Comparison of ENCODE assay signal across 31 cellular contexts in the genomic region with DNA sequence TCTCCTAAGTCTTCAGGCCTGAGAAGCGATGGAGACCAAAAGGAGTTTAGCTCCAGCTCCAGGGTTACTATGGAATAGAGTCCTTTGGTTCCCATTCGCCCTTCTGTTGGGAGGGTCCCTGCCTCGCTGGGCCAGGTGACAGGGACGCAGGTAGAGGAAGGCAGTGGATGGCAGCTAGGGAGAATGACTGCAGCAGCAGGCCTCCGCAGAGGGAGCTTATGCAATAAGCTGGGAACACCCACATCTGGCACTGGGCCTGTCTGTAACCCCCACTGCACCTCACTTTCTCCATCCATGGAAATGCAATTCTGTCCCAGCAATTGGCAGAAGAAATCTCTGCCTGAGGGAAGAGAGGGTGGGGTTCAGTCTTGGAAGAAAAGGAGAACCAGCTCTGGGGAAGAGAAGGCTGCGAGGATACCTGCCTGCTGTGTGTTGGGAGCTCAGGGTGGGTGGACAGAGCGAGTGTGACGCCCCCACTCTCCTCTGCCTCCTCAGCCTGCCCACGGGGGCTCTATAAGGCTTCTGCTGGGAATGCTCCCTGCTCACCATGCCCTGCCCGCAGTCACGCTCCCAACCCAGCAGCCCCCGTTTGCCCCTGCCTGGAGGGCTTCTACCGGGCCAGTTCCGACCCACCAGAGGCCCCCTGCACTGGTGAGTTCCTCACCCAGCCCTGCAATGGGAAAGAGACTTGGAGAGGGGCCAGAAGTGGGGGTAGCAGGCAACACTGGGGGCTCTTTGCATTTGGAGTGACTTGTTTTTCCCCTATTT. TPM values are rescaled to one million over a fixed set of nuclear protein-coding genes. Genes with fewer than 3 reads are reported as not detected.
DNase-seq lines count a peak whose midpoint lies in the region; ATAC-seq and TF ChIP-seq lines count a peak whose summit lies in the region.
"Had no signal": no experiment of that assay in that cellular context is flagged by ENCODE, and none has a peak within 500 bp of the region (broad histone marks: within the 10 kb centered on the region; RNA-seq: fewer than 3 reads in every experiment).

No MANE protein-coding gene starts in this region.

- TF ChIP-seq CTCF in Loucy (conservative IDR thresholded peaks at IDR 0.05; ENCODE audit: low read length) (no peak), endodermal cell (conservative IDR thresholded peaks at IDR 0.05) (no peak), osteocyte (IDR thresholded peaks at IDR 0.05) (no peak)

- H3K4me3 Mint-ChIP-seq in endodermal cell (no peak overlapping the region), osteocyte (ENCODE audit: unreplicated experiment) (no peak overlapping the region)
- no peak overlapping the region for H3K4me3 Mint-ChIP-seq in effector memory CD8-positive, alpha-beta T cell
- H3K4me3 Mint-ChIP-seq: activated naive CD4-positive, alpha-beta T cell treated with anti-CD3 and anti-CD28 coated beads, Interleukin-2, amount 50 U/mL, for 24 hours; activated T-helper 17 cell treated with anti-CD3 and anti-CD28 coated beads, Interleukin-2, amount 50 U/mL, for 72 hours; CD4-positive, alpha-beta memory T cell; naive thymus-derived CD8-positive, alpha-beta T cell; T-helper 1 cell treated with Interleukin-12 subunit alpha and Interleukin-12 subunit beta and Interleukin-4 antibody, amounts not matched to agents 30 μg/mL and 1 μg/mL, for 36 hours had no signal

- intact Hi-C loops in posterior vena cava (cut with DNase I): loop anchor here in 1 of 2 donors (5.0 to 10.0 kb wide), 2 partner anchors 130 to 983 kb away; no protein-coding TSS in a partner anchor

- no peaks in the 10 kb centered on the region for H3K27me3 Mint-ChIP-seq in endodermal cell (ENCODE audit: insufficient read depth)
- peaks cover 11% of the 10 kb centered on the region for H3K27me3 Mint-ChIP-seq in osteocyte (ENCODE audit: unreplicated experiment)
- H3K27me3 Mint-ChIP-seq in effector memory CD8-positive, alpha-beta T cell: no peaks in the 10 kb centered on the region
- H3K27me3 Mint-ChIP-seq: activated naive CD4-positive, alpha-beta T cell treated with anti-CD3 and anti-CD28 coated beads, Interleukin-2, amount 50 U/mL, for 24 hours; activated T-helper 17 cell treated with anti-CD3 and anti-CD28 coated beads, Interleukin-2, amount 50 U/mL, for 72 hours; CD4-positive, alpha-beta memory T cell; naive thymus-derived CD8-positive, alpha-beta T cell had no signal

- H3K36me3 ChIP-seq in BLaER1 treated with 17β-estradiol and CSF1 and Interleukin-3, amounts not matched to agents 10 nM and 100 nM: peaks cover 0 to 22% (median 0%) of the 10 kb centered on the region in 11 experiments; a peak in 4 of 22 replicates
- peaks cover 54% of the 10 kb centered on the region; the same call in 1 of the 2 replicates for H3K36me3 ChIP-seq in Loucy (ENCODE audit: insufficient read depth, low read length)
- peaks cover 33% of the 10 kb centered on the region for H3K36me3 ChIP-seq in endodermal cell (ENCODE audit: control insufficient read depth, insufficient read depth, low read length)
- H3K36me3 ChIP-seq: cardiac muscle cell, HAP-1, heart right ventricle, upper lobe of right lung had no signal

- H3K4me2 ChIP-seq in BLaER1 treated with 17β-estradiol and CSF1 and Interleukin-3, amounts not matched to agents 10 nM and 100 nM: peak overlapping the region in 8 of 11 experiments; percentile 33 to 87 (median 78); a peak in 15 of 22 replicates
- H3K4me2 ChIP-seq in Loucy (ENCODE audit: low read depth, low read length, poor library complexity, severe bottlenecking): no peak overlapping the region
- H3K4me2 ChIP-seq: SK-N-SH had no signal

- 0 out of 22 replicates have a peak overlapping the region, but pooled peaks of 1 of the 11 experiments have one; percentile 15 for H3K9ac ChIP-seq in BLaER1 treated with 17β-estradiol and CSF1 and Interleukin-3, amounts not matched to agents 10 nM and 100 nM
- H3K9ac ChIP-seq in Loucy (ENCODE audit: low read depth, low read length, poor library complexity, severe bottlenecking) (peak overlapping the region; percentile 37), endodermal cell (ENCODE audit: extremely low read depth, low read length, poor library complexity, severe bottlenecking) (no peak overlapping the region)
- H3K9ac ChIP-seq: SK-N-SH had no signal

- H4K20me1 ChIP-seq in BLaER1 treated with 17β-estradiol and CSF1 and Interleukin-3, amounts not matched to agents 10 nM and 100 nM: no peaks in the 10 kb centered on the region
- no peaks in the 10 kb centered on the region for H4K20me1 ChIP-seq in Loucy (ENCODE audit: insufficient read depth, low read length, poor library complexity, severe bottlenecking)

- H3K4me1 Mint-ChIP-seq in endodermal cell: peaks cover 22% of the 10 kb centered on the region
- no peaks in the 10 kb centered on the region for H3K4me1 Mint-ChIP-seq in osteocyte (ENCODE audit: unreplicated experiment)
- H3K4me1 Mint-ChIP-seq in effector memory CD8-positive, alpha-beta T cell (ENCODE audit: low read depth in 2 of 2): peaks cover 0 to 2% of the 10 kb centered on the region in 2 donors
- H3K4me1 Mint-ChIP-seq: activated T-helper 17 cell treated with anti-CD3 and anti-CD28 coated beads, Interleukin-2, amount 50 U/mL, for 72 hours had no signal

- H3K27ac Mint-ChIP-seq in endodermal cell: no peak overlapping the region
- no peak overlapping the region for H3K27ac Mint-ChIP-seq in osteocyte (ENCODE audit: unreplicated experiment)
- no peak overlapping the region for H3K27ac Mint-ChIP-seq in effector memory CD8-positive, alpha-beta T cell
- H3K27ac Mint-ChIP-seq: activated naive CD4-positive, alpha-beta T cell treated with anti-CD3 and anti-CD28 coated beads, Interleukin-2, amount 50 U/mL, for 24 hours; activated T-helper 17 cell treated with anti-CD3 and anti-CD28 coated beads, Interleukin-2, amount 50 U/mL, for 72 hours; T-helper 1 cell treated with Interleukin-12 subunit alpha and Interleukin-12 subunit beta and Interleukin-4 antibody, amounts not matched to agents 30 μg/mL and 1 μg/mL, for 36 hours had no signal

- H3K9me3 Mint-ChIP-seq in endodermal cell (no peaks in the 10 kb centered on the region), osteocyte (ENCODE audit: unreplicated experiment) (no peaks in the 10 kb centered on the region)
- no peaks in the 10 kb centered on the region for H3K9me3 Mint-ChIP-seq in effector memory CD8-positive, alpha-beta T cell
- H3K9me3 Mint-ChIP-seq: activated naive CD4-positive, alpha-beta T cell treated with anti-CD3 and anti-CD28 coated beads, Interleukin-2, amount 50 U/mL, for 24 hours; activated T-helper 17 cell treated with anti-CD3 and anti-CD28 coated beads, Interleukin-2, amount 50 U/mL, for 72 hours; CD4-positive, alpha-beta memory T cell; naive thymus-derived CD8-positive, alpha-beta T cell; T-helper 1 cell treated with Interleukin-12 subunit alpha and Interleukin-12 subunit beta and Interleukin-4 antibody, amounts not matched to agents 30 μg/mL and 1 μg/mL, for 36 hours had no signal

- no peaks in the 10 kb centered on the region for H3K9me2 ChIP-seq in Loucy (replicated peaks; ENCODE audit: low read depth, low read length)
- H3K9me2 ChIP-seq: SK-N-SH had no signal

- H3F3A ChIP-seq in Loucy (ENCODE audit: low read depth): no peaks in the 10 kb centered on the region

- WGBS in endodermal cell (ENCODE audit: insufficient coverage in 1 of 2, insufficient read length in 1 of 2), 2 experiments: 89 to 90% methylated on average over 10 to 14 of the region's 14 CpGs

- H3K4me1 ChIP-seq in BLaER1 treated with 17β-estradiol and CSF1 and Interleukin-3, amounts not matched to agents 10 nM and 100 nM: peaks cover 14 to 51% (median 42%) of the 10 kb centered on the region in 10 experiments
- H3K4me1 ChIP-seq in Loucy (ENCODE audit: insufficient read depth, low read length, poor library complexity, severe bottlenecking) (peaks cover 13% of the 10 kb centered on the region), endodermal cell (ENCODE audit: control insufficient read depth, insufficient read depth, low read length) (no peaks in the 10 kb centered on the region)
- H3K4me1 ChIP-seq: heart right ventricle, upper lobe of right lung had no signal

- H3K9me3 ChIP-seq in BLaER1 treated with 17β-estradiol and CSF1 and Interleukin-3, amounts not matched to agents 10 nM and 100 nM (replicated peaks in 1 of 11): no peaks in the 10 kb centered on the region
- H3K9me3 ChIP-seq in Loucy (ENCODE audit: insufficient read depth, low read depth, low read length) (no peaks in the 10 kb centered on the region), endodermal cell (ENCODE audit: control insufficient read depth, low read length) (no peaks in the 10 kb centered on the region)
- H3K9me3 ChIP-seq: HAP-1, heart right ventricle, SK-N-SH, suprapubic skin, upper lobe of right lung had no signal

- H3K27me3 ChIP-seq in BLaER1 treated with 17β-estradiol and CSF1 and Interleukin-3, amounts not matched to agents 10 nM and 100 nM: no peaks in the 10 kb centered on the region
- H3K27me3 ChIP-seq in Loucy (ENCODE audit: insufficient read depth, low read length, poor library complexity, severe bottlenecking): no peaks in the 10 kb centered on the region
- no peaks in the 10 kb centered on the region for H3K27me3 ChIP-seq in endodermal cell (ENCODE audit: control insufficient read depth, insufficient read depth, low read length, poor library complexity, severe bottlenecking)
- H3K27me3 ChIP-seq: cardiac muscle cell, suprapubic skin, upper lobe of right lung had no signal

- H2AFZ ChIP-seq in Loucy (ENCODE audit: low read length): no peak overlapping the region

- H3K4me3 ChIP-seq in BLaER1 treated with 17β-estradiol and CSF1 and Interleukin-3, amounts not matched to agents 10 nM and 100 nM: no peak overlapping the region
- H3K4me3 ChIP-seq in Loucy (ENCODE audit: low read length, poor library complexity, severe bottlenecking) (no peak overlapping the region), endodermal cell (ENCODE audit: low read length) (no peak overlapping the region)
- H3K4me3 ChIP-seq: cardiac muscle cell, coronary artery, HAP-1, heart right ventricle, skin epidermis, suprapubic skin, upper lobe of right lung had no signal

- H3K27ac ChIP-seq in BLaER1 treated with 17β-estradiol and CSF1 and Interleukin-3, amounts not matched to agents 10 nM and 100 nM: peak overlapping the region in 3 of 11 experiments; percentile 45 to 53 (median 49); a peak in 5 of 22 replicates
- H3K27ac ChIP-seq in endodermal cell (ENCODE audit: low read depth, low read length): no peak overlapping the region
- H3K27ac ChIP-seq: cardiac muscle cell, coronary artery, heart right ventricle, HL-60, suprapubic skin, upper lobe of right lung had no signal

- H3K79me2 ChIP-seq in Loucy (ENCODE audit: insufficient read depth, low read length): peaks cover 14% of the 10 kb centered on the region; the same call in 1 of the 2 replicates

- DNase-seq in endodermal cell: peak; percentile 42
- DNase-seq in occipital lobe (lab: John Stamatoyannopoulos, UW): peak; percentile 37
- DNase-seq in osteocyte (ENCODE audit: extremely low spot score, unreplicated experiment): no peak
- no peak for DNase-seq in posterior vena cava (ENCODE audit: low spot score)
- DNase-seq in effector memory CD8-positive, alpha-beta T cell: no peak
- DNase-seq: activated CD4-positive, alpha-beta T cell treated with anti-CD3 and anti-CD28 coated beads, Interleukin-2, amount 50 U/mL, for 4 hours; activated CD4-positive, CD25-positive, alpha-beta regulatory T cell; AML-193; CD4-positive, alpha-beta memory T cell; effector memory CD4-positive, alpha-beta T cell; heart right ventricle; KG1; naive thymus-derived CD8-positive, alpha-beta T cell; NCI-H1930; NCI-H524 treated with DMSO at 0.1 percent for 48 hours; stimulated activated naive CD4-positive, alpha-beta T cell had no signal

- H3K36me3 Mint-ChIP-seq in endodermal cell (ENCODE audit: low read depth): peaks cover 39% of the 10 kb centered on the region
- H3K36me3 Mint-ChIP-seq in osteocyte (ENCODE audit: unreplicated experiment): no peaks in the 10 kb centered on the region
- H3K36me3 Mint-ChIP-seq in effector memory CD8-positive, alpha-beta T cell (ENCODE audit: insufficient read depth): no peaks in the 10 kb centered on the region

- no peak for ATAC-seq in effector memory CD8-positive, alpha-beta T cell (replicated peaks)
- ATAC-seq: activated T-helper 17 cell treated with anti-CD3 and anti-CD28 coated beads, Interleukin-2, amount 50 U/mL, for 72 hours; naive thymus-derived CD8-positive, alpha-beta T cell; Right ventricle myocardium inferior had no signal

RNA-seq across cellular contexts. Expression of gene EPHB6, which starts 10.3 kb away (rescaled TPM):
- total RNA-seq in endodermal cell (10 to 100 TPM; 33.2 to 36.9 TPM), occipital lobe (55.8 TPM), osteocyte (13.7 and 14.7 TPM in 2 replicates), posterior vena cava (10 to 100 TPM; 11.9 to 33.5 TPM)
- polyA plus RNA-seq in endodermal cell (2013, experiment 1 of 2): 16.0 TPM
- 14.1 TPM for polyA plus RNA-seq in endodermal cell (2013, experiment 2 of 2)

RNA-seq across cellular contexts. Expression of gene TRPV6, which starts 20.4 kb away (rescaled TPM):
- total RNA-seq in endodermal cell (1 to 10 TPM; 2.7 to 4.1 TPM), occipital lobe (under 0.01 TPM), osteocyte (not detected in 2 replicates), posterior vena cava (not detected)
- polyA plus RNA-seq in endodermal cell (2013, experiment 1 of 2): 0.28 TPM
- polyA plus RNA-seq in endodermal cell (2013, experiment 2 of 2): 0.50 TPM
- total RNA-seq: A673; CD4-positive, alpha-beta memory T cell; heart right ventricle; naive thymus-derived CD8-positive, alpha-beta T cell; Right ventricle myocardium inferior had no signal
- polyA plus RNA-seq: cardiac muscle cell, SK-N-SH had no signal

Comparison
In these comparisons a context has a peak if more than half of its experiments do, and no peak if none do; other contexts are left out.
1. DNase-seq: peak in endodermal cell (single experiment) and occipital lobe (single experiment); none in osteocyte (single experiment), posterior vena cava (single experiment) and effector memory CD8-positive, alpha-beta T cell (0 of 3).